8 cellular contexts compared by ENCODE assay signal in genomic region chr7:38369816-38370493, GRCh38.
DNase-seq lines count a peak whose midpoint lies in the region; TF ChIP-seq lines count a peak whose summit lies in the region.

No MANE protein-coding gene starts in this region.

- H3K4me1 ChIP-seq in SJSA1 (replicated peaks) = no peaks in the 10 kb centered on the region

- TF ChIP-seq CTCF in glutamatergic neuron (IDR thresholded peaks at IDR 0.05; ENCODE audit: partially characterized antibody, unreplicated experiment) = peak; percentile 76

- no peak overlapping the region for H3K27ac ChIP-seq in SJSA1

- H3K27me3 ChIP-seq in H7 (ENCODE audit: control insufficient read depth, insufficient read depth, low read length) = no peaks in the 10 kb centered on the region
- H3K27me3 ChIP-seq in SJSA1 (replicated peaks) = no peaks in the 10 kb centered on the region

- no peaks in the 10 kb centered on the region for H3K27me3 Mint-ChIP-seq in activated naive CD4-positive, alpha-beta T cell treated with anti-CD3 and anti-CD28 coated beads for 36 hours (ENCODE audit: low read depth)
- peaks cover 1% of the 10 kb centered on the region for H3K27me3 Mint-ChIP-seq in glutamatergic neuron (ENCODE audit: unreplicated experiment)

- H3K36me3 ChIP-seq in H7 (replicated peaks; ENCODE audit: control insufficient read depth, insufficient read depth, low read length) (no peaks in the 10 kb centered on the region), SJSA1 (no peaks in the 10 kb centered on the region)

- H3K4me1 Mint-ChIP-seq in activated naive CD4-positive, alpha-beta T cell treated with anti-CD3 and anti-CD28 coated beads for 36 hours (ENCODE audit: low read depth) = peaks cover 52% of the 10 kb centered on the region
- H3K4me1 Mint-ChIP-seq in glutamatergic neuron (ENCODE audit: low read depth, unreplicated experiment) = peaks cover 18% of the 10 kb centered on the region

- intact Hi-C loops in activated naive CD4-positive, alpha-beta T cell treated with anti-CD3 and anti-CD28 coated beads for 36 hours (cut with micrococcal nuclease) = loop anchor here (2.0 to 10.0 kb wide), 8 partner anchors 33 to 1225 kb away; partner anchors contain the start of genes ELMO1 and STARD3NL
- intact Hi-C loops in posterior cingulate gyrus (cut with DNase I) = loop anchor here (5.0 to 10.0 kb wide), 2 partner anchors 263 to 465 kb away; no protein-coding TSS in a partner anchor

- DNase-seq in GDM1 (lab: John Stamatoyannopoulos, UW) (peak; percentile 70), H7 (peak; percentile 69), LoVo (ENCODE audit: low spot score) (peak; percentile 76), SJSA1 (ENCODE audit: low read depth in 1 of 2, low spot score in 2 of 2) (peak; percentile 18 to 82), glutamatergic neuron (peak; percentile 92), posterior cingulate gyrus (peak; percentile 75 to 98 (median 90)), ureter (ENCODE audit: low spot score) (peak; percentile 88)
- DNase-seq in activated naive CD4-positive, alpha-beta T cell treated with anti-CD3 and anti-CD28 coated beads for 36 hours = peak; percentile 83

- no peak overlapping the region for H3K4me3 ChIP-seq in H7 (ENCODE audit: insufficient read depth, low read depth, low read length)
- no peak overlapping the region for H3K4me3 ChIP-seq in SJSA1

- no peaks in the 10 kb centered on the region for H3K36me3 Mint-ChIP-seq in activated naive CD4-positive, alpha-beta T cell treated with anti-CD3 and anti-CD28 coated beads for 36 hours (ENCODE audit: low read depth)
- no peaks in the 10 kb centered on the region for H3K36me3 Mint-ChIP-seq in glutamatergic neuron (ENCODE audit: unreplicated experiment)

- no peaks in the 10 kb centered on the region for H3K9me3 ChIP-seq in SJSA1 (replicated peaks)

- H3K9me3 Mint-ChIP-seq in activated naive CD4-positive, alpha-beta T cell treated with anti-CD3 and anti-CD28 coated beads for 36 hours = no peaks in the 10 kb centered on the region
- H3K9me3 Mint-ChIP-seq in glutamatergic neuron (ENCODE audit: unreplicated experiment) = peaks cover 2% of the 10 kb centered on the region

- CTCF ChIA-PET in activated naive CD4-positive, alpha-beta T cell treated with anti-CD3 and anti-CD28 coated beads for 36 hours (lab: Charles Lee) = interaction anchor here (0.5 to 9.3 kb wide), 31 partner anchors 7 to 1289 kb away, joined by 3 to 190 read pairs (median 8); partner anchors contain the start of gene STARD3NL

- H3K27ac Mint-ChIP-seq in activated naive CD4-positive, alpha-beta T cell treated with anti-CD3 and anti-CD28 coated beads for 36 hours = no peak overlapping the region
- peak overlapping the region; percentile 10 for H3K27ac Mint-ChIP-seq in glutamatergic neuron (ENCODE audit: unreplicated experiment)

- H3K4me3 Mint-ChIP-seq in activated naive CD4-positive, alpha-beta T cell treated with anti-CD3 and anti-CD28 coated beads for 36 hours = no peak overlapping the region
- no peak overlapping the region for H3K4me3 Mint-ChIP-seq in glutamatergic neuron (ENCODE audit: unreplicated experiment)
